8 cellular contexts compared by ENCODE assay signal in genomic region chr12:12474471-12474928, GRCh38.
DNase-seq lines count a peak whose midpoint lies in the region; ATAC-seq and TF ChIP-seq lines count a peak whose summit lies in the region.

No MANE protein-coding gene starts in this region.

- H3K4me1 Mint-ChIP-seq in nephron progenitor cell: peaks cover 7% of the 10 kb centered on the region

- ATAC-seq in GM19324 (IDR thresholded peaks at IDR 0.05; ENCODE audit: low FRiP score, unreplicated experiment): peak; percentile 15
- ATAC-seq in HG02798 (IDR thresholded peaks at IDR 0.05; ENCODE audit: poor library complexity, unreplicated experiment): peak; percentile 17
- ATAC-seq in GM18858 (IDR thresholded peaks at IDR 0.05; ENCODE audit: unreplicated experiment): no peak

- H3K4me3 Mint-ChIP-seq in nephron progenitor cell: no peak overlapping the region

- no peak for TF ChIP-seq CTCF in nephron progenitor cell (IDR thresholded peaks at IDR 0.05)

- H3K36me3 Mint-ChIP-seq in nephron progenitor cell (ENCODE audit: low read depth): peaks cover 85% of the 10 kb centered on the region

- DNase-seq in activated CD8-positive, alpha-beta memory T cell treated with anti-CD3 and anti-CD28 coated beads, Interleukin-2, amount 50 U/mL, for 48 hours: peak; percentile 73
- DNase-seq in nephron progenitor cell (no peak), OCI-M2 (lab: John Stamatoyannopoulos, UW; ENCODE audit: unreplicated experiment) (no peak), hippocampal formation (lab: John Stamatoyannopoulos, UW) (no peak), T1000 (lab: John Stamatoyannopoulos, UW) (no peak)

- peaks cover 31% of the 10 kb centered on the region for H3K9me3 Mint-ChIP-seq in nephron progenitor cell

- H3K27ac Mint-ChIP-seq in nephron progenitor cell: peak overlapping the region; percentile 1

- no peaks in the 10 kb centered on the region for H3K27me3 Mint-ChIP-seq in nephron progenitor cell (ENCODE audit: low read depth, poor library complexity)
